Comparison of ENCODE assay signal across 21 cellular contexts in the genomic region with DNA sequence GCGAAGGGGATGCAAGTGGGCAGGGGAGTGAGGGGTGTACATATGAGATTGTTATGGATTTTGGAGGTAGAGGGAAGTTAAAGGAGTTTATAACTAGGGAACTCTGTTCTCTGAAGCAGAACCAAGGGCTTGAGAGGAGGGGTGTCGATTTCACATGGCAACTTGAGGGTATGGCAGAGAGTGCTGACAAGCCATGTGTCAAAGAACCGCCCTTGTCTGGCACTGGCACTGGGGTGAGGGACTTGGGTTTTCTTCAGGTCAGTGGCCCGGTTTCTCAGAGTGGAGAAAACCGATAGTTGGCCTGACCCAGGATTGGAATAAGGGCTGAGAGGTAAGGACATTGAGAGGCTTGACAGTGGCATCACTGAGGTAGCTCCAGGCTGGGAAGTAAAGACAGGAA. TPM values are rescaled to one million over a fixed set of nuclear protein-coding genes. Genes with fewer than 3 reads are reported as not detected.
DNase-seq lines count a peak whose midpoint lies in the region; ATAC-seq and TF ChIP-seq lines count a peak whose summit lies in the region.
"Had no signal": no experiment of that assay in that cellular context is flagged by ENCODE, and none has a peak within 500 bp of the region (broad histone marks: within the 10 kb centered on the region; RNA-seq: fewer than 3 reads in every experiment).

No MANE protein-coding gene starts in this region.

- H2AFZ ChIP-seq in osteoblast (ENCODE audit: low read length): no peak overlapping the region

- intact Hi-C loops in activated naive CD4-positive, alpha-beta T cell treated with anti-CD3 and anti-CD28 coated beads for 36 hours (cut with micrococcal nuclease): no loop called here

- ATAC-seq in activated naive CD4-positive, alpha-beta T cell treated with anti-CD3 and anti-CD28 coated beads, Interleukin-2, amount 50 U/mL, for 72 hours: no peak
- no peak for ATAC-seq in activated T-helper 17 cell treated with anti-CD3 and anti-CD28 coated beads, Interleukin-2, amount 50 U/mL, for 72 hours (replicated peaks)
- no peak for ATAC-seq in GM18511 (IDR thresholded peaks at IDR 0.05; ENCODE audit: unreplicated experiment)
- ATAC-seq in GM19467 (IDR thresholded peaks at IDR 0.05; ENCODE audit: unreplicated experiment): no peak
- no peak for ATAC-seq in GM21786 (IDR thresholded peaks at IDR 0.05; ENCODE audit: unreplicated experiment)
- ATAC-seq: GM12878 had no signal

- H3K4me1 Mint-ChIP-seq in activated naive CD4-positive, alpha-beta T cell treated with anti-CD3 and anti-CD28 coated beads for 36 hours (ENCODE audit: low read depth): no peaks in the 10 kb centered on the region
- H3K4me1 Mint-ChIP-seq in activated T-helper 17 cell treated with anti-CD3 and anti-CD28 coated beads, Interleukin-2, amount 50 U/mL, for 72 hours: no peaks in the 10 kb centered on the region

- H3K27me3 Mint-ChIP-seq in activated naive CD4-positive, alpha-beta T cell treated with anti-CD3 and anti-CD28 coated beads for 36 hours (ENCODE audit: low read depth): no peaks in the 10 kb centered on the region
- H3K27me3 Mint-ChIP-seq in activated T-helper 17 cell treated with anti-CD3 and anti-CD28 coated beads, Interleukin-2, amount 50 U/mL, for 72 hours: no peaks in the 10 kb centered on the region

- H4K20me1 ChIP-seq in osteoblast (ENCODE audit: insufficient read depth, low read length): peaks cover 30% of the 10 kb centered on the region

- H3K4me3 Mint-ChIP-seq in activated naive CD4-positive, alpha-beta T cell treated with anti-CD3 and anti-CD28 coated beads for 36 hours: no peak overlapping the region
- no peak overlapping the region for H3K4me3 Mint-ChIP-seq in activated T-helper 17 cell treated with anti-CD3 and anti-CD28 coated beads, Interleukin-2, amount 50 U/mL, for 72 hours
- H3K4me3 Mint-ChIP-seq: CD4-positive, CD25-positive, alpha-beta regulatory T cell had no signal

- peaks cover 53% of the 10 kb centered on the region for H3K79me2 ChIP-seq in osteoblast (ENCODE audit: insufficient read depth, low read length)

- peak overlapping the region; percentile 4 to 68 for H3K27ac Mint-ChIP-seq in activated naive CD4-positive, alpha-beta T cell treated with anti-CD3 and anti-CD28 coated beads, Interleukin-2, amount 50 U/mL, for 72 hours
- H3K27ac Mint-ChIP-seq in activated naive CD4-positive, alpha-beta T cell treated with anti-CD3 and anti-CD28 coated beads for 36 hours: no peak overlapping the region
- H3K27ac Mint-ChIP-seq in activated T-helper 17 cell treated with anti-CD3 and anti-CD28 coated beads, Interleukin-2, amount 50 U/mL, for 72 hours: peak overlapping the region; percentile 13
- H3K27ac Mint-ChIP-seq: CD4-positive, CD25-positive, alpha-beta regulatory T cell had no signal

- TF ChIP-seq CTCF in osteoblast (IDR thresholded peaks at IDR 0.05; ENCODE audit: extremely low read depth, low read depth, low read length): no peak

- DNase-seq in activated naive CD4-positive, alpha-beta T cell treated with anti-CD3 and anti-CD28 coated beads, Interleukin-2, amount 50 U/mL, for 72 hours (ENCODE audit: low spot score in 2 of 2): no peak
- no peak for DNase-seq in activated naive CD4-positive, alpha-beta T cell treated with anti-CD3 and anti-CD28 coated beads for 36 hours
- DNase-seq in osteoblast (ENCODE audit: insufficient read length, low spot score, missing footprints) (peak; percentile 78), HAP-1 (ENCODE audit: low spot score in 2 of 2) (no peak)
- DNase-seq: CD4-positive, CD25-positive, alpha-beta regulatory T cell; COR-L47; DMS 273 treated with DMSO at 0.1 percent for 48 hours; DND-41; GOT3; Karpas-422; NCI-H1694; NCI-H2081; NCI-H446 treated with DMSO at 0.1 percent for 48 hours; NCI-H526 treated with DMSO at 0.1 percent for 48 hours; OCI-M1; Right ventricle myocardium superior had no signal

- H3K4me2 ChIP-seq in osteoblast (ENCODE audit: insufficient read depth, low read length): no peak overlapping the region

- H3K4me1 ChIP-seq in osteoblast (ENCODE audit: insufficient read depth, low read length) (peaks cover 16% of the 10 kb centered on the region), HAP-1 (no peaks in the 10 kb centered on the region; the same call in 1 of the 2 replicates)

- H3K36me3 ChIP-seq in osteoblast (ENCODE audit: insufficient read depth, low read length): peaks cover 74% of the 10 kb centered on the region
- H3K36me3 ChIP-seq in HAP-1 (replicated peaks): peaks cover 4% of the 10 kb centered on the region; the same call in 1 of the 2 replicates

- H3K9me3 ChIP-seq in osteoblast (ENCODE audit: low read depth, low read length) (no peaks in the 10 kb centered on the region), HAP-1 (no peaks in the 10 kb centered on the region)

- H3K27ac ChIP-seq in osteoblast (ENCODE audit: low read depth, low read length): no peak overlapping the region

- in situ Hi-C loops in HAP-1 (cut with MboI; ENCODE audit: low sequenced_read_pairs): loop anchor here (5.0 to 25.0 kb wide), 2 partner anchors 65 to 445 kb away; a partner anchor contains a TSS

- CTCF ChIA-PET in activated naive CD4-positive, alpha-beta T cell treated with anti-CD3 and anti-CD28 coated beads for 36 hours (lab: Charles Lee): interaction anchor here (1.6 to 1.9 kb wide), 2 partner anchors 14 to 55 kb away, joined by 6 to 8 read pairs; no protein-coding TSS in a partner anchor

- H3K36me3 Mint-ChIP-seq in activated naive CD4-positive, alpha-beta T cell treated with anti-CD3 and anti-CD28 coated beads, Interleukin-2, amount 50 U/mL, for 72 hours: no peaks in the 10 kb centered on the region
- H3K36me3 Mint-ChIP-seq in activated naive CD4-positive, alpha-beta T cell treated with anti-CD3 and anti-CD28 coated beads for 36 hours (ENCODE audit: low read depth): no peaks in the 10 kb centered on the region
- H3K36me3 Mint-ChIP-seq in activated T-helper 17 cell treated with anti-CD3 and anti-CD28 coated beads, Interleukin-2, amount 50 U/mL, for 72 hours (ENCODE audit: low read depth): no peaks in the 10 kb centered on the region
- H3K36me3 Mint-ChIP-seq: CD4-positive, CD25-positive, alpha-beta regulatory T cell had no signal

- H3K4me3 ChIP-seq in osteoblast (ENCODE audit: insufficient read depth, low read length) (no peak overlapping the region), HAP-1 (no peak overlapping the region)
- H3K4me3 ChIP-seq: GM12878 had no signal

- H3K27me3 ChIP-seq in osteoblast (ENCODE audit: insufficient read depth, low read length) (no peaks in the 10 kb centered on the region), HAP-1 (ENCODE audit: low read depth) (no peaks in the 10 kb centered on the region)

- H3K9me3 Mint-ChIP-seq in activated naive CD4-positive, alpha-beta T cell treated with anti-CD3 and anti-CD28 coated beads, Interleukin-2, amount 50 U/mL, for 72 hours: no peaks in the 10 kb centered on the region
- no peaks in the 10 kb centered on the region for H3K9me3 Mint-ChIP-seq in activated naive CD4-positive, alpha-beta T cell treated with anti-CD3 and anti-CD28 coated beads for 36 hours
- H3K9me3 Mint-ChIP-seq in activated T-helper 17 cell treated with anti-CD3 and anti-CD28 coated beads, Interleukin-2, amount 50 U/mL, for 72 hours: no peaks in the 10 kb centered on the region
- H3K9me3 Mint-ChIP-seq: CD4-positive, CD25-positive, alpha-beta regulatory T cell had no signal

RNA-seq across cellular contexts. Expression of a gene that starts 47.7 kb away (rescaled TPM):
- 10 to 100 TPM; 19.4 to 61.3 TPM for total RNA-seq in activated naive CD4-positive, alpha-beta T cell treated with anti-CD3 and anti-CD28 coated beads, Interleukin-2, amount 50 U/mL, for 72 hours
- total RNA-seq in activated naive CD4-positive, alpha-beta T cell treated with anti-CD3 and anti-CD28 coated beads for 36 hours: 10 to 100 TPM; 18.3 to 19.0 TPM
- 10 to 100 TPM; 23.5 to 39.0 TPM for total RNA-seq in activated T-helper 17 cell treated with anti-CD3 and anti-CD28 coated beads, Interleukin-2, amount 50 U/mL, for 72 hours
- total RNA-seq in osteoblast: 18.5 and 18.6 TPM in 2 replicates
